12 cellular contexts compared by ENCODE assay signal in the genomic region with DNA sequence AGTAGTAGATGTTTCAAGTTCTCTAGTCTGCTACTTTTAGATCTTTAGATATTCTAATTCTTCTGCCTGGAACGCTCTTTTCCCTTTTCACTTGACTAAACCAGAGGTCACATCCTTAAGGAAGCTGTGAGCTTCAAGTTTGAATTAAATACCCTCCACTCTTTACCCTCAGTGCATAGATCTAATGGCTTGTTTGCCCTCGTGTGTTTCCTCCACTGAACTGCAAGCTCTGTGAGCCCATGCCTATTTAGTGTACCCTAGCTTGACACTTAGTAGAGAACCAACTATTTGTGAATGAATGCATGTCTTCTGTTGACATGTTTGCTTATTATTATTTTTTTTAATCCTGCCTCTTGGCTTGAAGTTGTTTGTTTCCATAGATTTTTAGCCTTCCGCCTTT.
DNase-seq lines count a peak whose midpoint lies in the region; FAIRE-seq and TF ChIP-seq lines count a peak whose summit lies in the region.
"Had no signal": no experiment of that assay in that cellular context is flagged by ENCODE, and none has a peak within 500 bp of the region (broad histone marks: within the 10 kb centered on the region; RNA-seq: fewer than 3 reads in every experiment).

No MANE protein-coding gene starts in this region.

- H3K9me3 ChIP-seq in osteoblast (ENCODE audit: low read depth, low read length) = no peaks in the 10 kb centered on the region
- H3K9me3 ChIP-seq: BLaER1 treated with 17β-estradiol and CSF1 and Interleukin-3, amounts not matched to agents 10 nM and 100 nM; body of pancreas; neutrophil had no signal

- DNase-seq in NCI-H146 (lab: John Stamatoyannopoulos, UW) (peak; percentile 15), NCI-H146 treated with DMSO at 0.1 percent for 48 hours (lab: John Stamatoyannopoulos, UW; ENCODE audit: unreplicated experiment) (no peak), KBM-7 (peak; percentile 37), bronchial epithelial cell (ENCODE audit: low read depth) (peak; percentile 15), osteoblast (ENCODE audit: insufficient read length, low spot score, missing footprints) (peak; percentile 14), superior temporal gyrus (ENCODE audit: extremely low spot score) (no peak), putamen (ENCODE audit: low spot score) (no peak)
- DNase-seq in stimulated activated naive CD4-positive, alpha-beta T cell treated with Interleukin-2 at 50 U/mL for 16 hours (lab: John Stamatoyannopoulos, UW) = no peak
- DNase-seq: body of pancreas had no signal

- no peaks in the 10 kb centered on the region for H3K4me1 ChIP-seq in osteoblast (ENCODE audit: insufficient read depth, low read length)
- H3K4me1 ChIP-seq: BLaER1 treated with 17β-estradiol and CSF1 and Interleukin-3, amounts not matched to agents 10 nM and 100 nM; body of pancreas had no signal

- H3K4me2 ChIP-seq in osteoblast (ENCODE audit: insufficient read depth, low read length) = no peak overlapping the region
- H3K4me2 ChIP-seq: BLaER1 treated with 17β-estradiol and CSF1 and Interleukin-3, amounts not matched to agents 10 nM and 100 nM had no signal

- no peak overlapping the region for H2AFZ ChIP-seq in osteoblast (ENCODE audit: low read length)

- no peaks in the 10 kb centered on the region for H4K20me1 ChIP-seq in osteoblast (ENCODE audit: insufficient read depth, low read length)
- H4K20me1 ChIP-seq: BLaER1 treated with 17β-estradiol and CSF1 and Interleukin-3, amounts not matched to agents 10 nM and 100 nM had no signal

- no peak for FAIRE-seq in bronchial epithelial cell (lab: Jason Lieb, UNC)

- H3K36me3 ChIP-seq in bronchial epithelial cell (ENCODE audit: control insufficient read depth, insufficient read depth, low read length) (no peaks in the 10 kb centered on the region), osteoblast (ENCODE audit: insufficient read depth, low read length) (peaks cover 18% of the 10 kb centered on the region)

- TF ChIP-seq CTCF in bronchial epithelial cell (IDR thresholded peaks at IDR 0.05; ENCODE audit: insufficient read depth, low read length, severe bottlenecking) (peak; percentile 23), osteoblast (IDR thresholded peaks at IDR 0.05; ENCODE audit: extremely low read depth, low read depth, low read length) (peak; percentile 43)

- no peaks in the 10 kb centered on the region for H3K79me2 ChIP-seq in osteoblast (ENCODE audit: insufficient read depth, low read length)

- H3K27me3 ChIP-seq in bronchial epithelial cell (ENCODE audit: control insufficient read depth, insufficient read depth, low read length) = no peaks in the 10 kb centered on the region
- no peaks in the 10 kb centered on the region for H3K27me3 ChIP-seq in osteoblast (ENCODE audit: insufficient read depth, low read length)
- H3K27me3 ChIP-seq: BLaER1 treated with 17β-estradiol and CSF1 and Interleukin-3, amounts not matched to agents 10 nM and 100 nM; body of pancreas; neutrophil had no signal

- H3K4me3 ChIP-seq in bronchial epithelial cell (ENCODE audit: low read depth, low read length) (no peak overlapping the region), osteoblast (ENCODE audit: insufficient read depth, low read length) (no peak overlapping the region)
- H3K4me3 ChIP-seq: BLaER1 treated with 17β-estradiol and CSF1 and Interleukin-3, amounts not matched to agents 10 nM and 100 nM; body of pancreas; SK-N-MC had no signal

- H3K27ac ChIP-seq in osteoblast (ENCODE audit: low read depth, low read length) = no peak overlapping the region
- H3K27ac ChIP-seq: BLaER1 treated with 17β-estradiol and CSF1 and Interleukin-3, amounts not matched to agents 10 nM and 100 nM; body of pancreas; neutrophil; SK-N-MC had no signal

- in situ Hi-C loops in KBM-7 (cut with MboI; ENCODE audit: low pct_unique_long_range_greater_than_20kb, low sequenced_read_pairs) = loop anchor here (25.0 kb wide), 1 partner anchor 503 kb away; no protein-coding TSS in a partner anchor

Comparison
In these comparisons a context has a peak if more than half of its experiments do, and no peak if none do; other contexts are left out.
1. DNase-seq: peak in NCI-H146 (single experiment), KBM-7 (single experiment), bronchial epithelial cell (single experiment) and osteoblast (single experiment); none in NCI-H146 treated with DMSO at 0.1 percent for 48 hours (single experiment), superior temporal gyrus (single experiment), stimulated activated naive CD4-positive, alpha-beta T cell treated with Interleukin-2 at 50 U/mL for 16 hours (single experiment) and putamen (single experiment).